ENCODE assay signal across 7 cellular contexts in the genomic region with DNA sequence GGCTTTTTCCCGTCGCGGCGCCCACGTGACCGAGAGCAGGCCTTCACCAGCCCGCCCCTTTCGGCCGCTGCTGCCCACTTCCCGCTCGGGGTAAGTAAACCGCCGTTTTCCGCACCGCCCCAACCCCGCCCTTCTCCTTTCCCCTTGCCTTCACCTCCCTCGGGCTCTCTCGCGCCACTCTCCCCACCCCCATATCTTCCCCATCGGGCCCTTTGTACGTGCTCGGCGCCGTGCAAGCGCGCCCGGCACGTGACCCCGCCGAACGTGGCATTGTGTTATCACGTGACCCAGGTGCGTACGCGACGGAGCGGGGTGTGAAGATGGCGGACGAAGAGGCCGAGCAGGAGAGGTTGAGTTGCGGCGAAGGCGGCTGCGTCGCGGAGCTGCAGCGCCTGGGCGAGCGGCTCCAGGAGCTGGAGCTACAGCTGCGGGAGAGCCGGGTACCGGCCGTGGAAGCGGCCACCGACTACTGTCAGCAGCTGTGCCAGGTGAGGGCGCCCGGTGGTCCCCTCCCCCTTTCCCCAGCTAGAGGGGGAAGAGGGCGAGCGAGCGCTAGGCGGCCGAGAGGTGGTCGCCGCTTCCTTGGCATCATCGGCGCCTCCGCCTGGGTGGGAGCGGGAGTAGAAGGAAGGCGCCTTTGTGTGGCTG. TPM values are rescaled to one million over a fixed set of nuclear protein-coding genes. Genes with fewer than 3 reads are reported as not detected.
DNase-seq lines count a peak whose midpoint lies in the region; ATAC-seq and TF ChIP-seq lines count a peak whose summit lies in the region.

A gene (plus strand): TSS at position 294 of the 648 bp plus-strand sequence. CDS start 27 bp downstream, at position 321.

- peak within 1 kb of the TSS; percentile 86 for H2AFZ ChIP-seq in hepatocyte

- in situ Hi-C loops in astrocyte of the cerebellum (cut with HindIII; ENCODE audit: low sequenced_read_pairs), result no loop called here

- H3K9me2 ChIP-seq in hepatocyte (replicated peaks; ENCODE audit: insufficient read depth), result no peaks in the 10 kb centered on the region

- H3K9me3 ChIP-seq in hepatocyte (ENCODE audit: low read depth), result no peaks in the 10 kb centered on the region

- 1% methylated on average over 50 of the region's 69 CpGs for WGBS in hepatocyte (ENCODE audit: low lambda C conversion rate, missing lambda C conversion rate)

- H3K4me3 ChIP-seq in astrocyte of the cerebellum (ENCODE audit: low read depth, low read length) (peak within 1 kb of the TSS; percentile 83), hepatocyte (peak within 1 kb of the TSS; percentile 62)

- H3K27me3 ChIP-seq in hepatocyte, result no peaks in the 10 kb centered on the region

- ATAC-seq in GM18502 (IDR thresholded peaks at IDR 0.05; ENCODE audit: poor library complexity, unreplicated experiment) (peak; percentile 80), HG02973 (IDR thresholded peaks at IDR 0.05; ENCODE audit: unreplicated experiment) (peak; percentile 74)

- H3K4me2 ChIP-seq in hepatocyte, result peak within 1 kb of the TSS; percentile 80

- H4K20me1 ChIP-seq in hepatocyte (ENCODE audit: insufficient read depth, poor library complexity, severe bottlenecking), result peaks cover 41% of the 10 kb centered on the region

- H3K4me1 ChIP-seq in hepatocyte (ENCODE audit: insufficient read depth), result peaks cover 22% of the 10 kb centered on the region

- H3K36me3 ChIP-seq in hepatocyte (replicated peaks; ENCODE audit: insufficient read depth, low read depth), result no peaks in the 10 kb centered on the region

- H3K79me2 ChIP-seq in hepatocyte, result peaks cover 66% of the 10 kb centered on the region

- no peak for TF ChIP-seq CTCF in astrocyte of the cerebellum (IDR thresholded peaks at IDR 0.05; ENCODE audit: low read depth, low read length, missing control alignments)
- no peak for TF ChIP-seq CTCF in hepatocyte (IDR thresholded peaks at IDR 0.05; ENCODE audit: poor library complexity)

- DNase-seq in NCI-H2029 (lab: John Stamatoyannopoulos, UW), result peak; percentile 98
- peak; percentile 87 for DNase-seq in T-helper 9 cell
- DNase-seq in astrocyte of the cerebellum (ENCODE audit: low read depth), result peak; percentile 94
- DNase-seq in hepatocyte (ENCODE audit: low spot score), result peak; percentile 98
- DNase-seq in retina, result peak; percentile 98

- H3K27ac ChIP-seq in hepatocyte, result peak within 1 kb of the TSS; percentile 93

RNA-seq across cellular contexts. Expression of the gene that starts here (rescaled TPM):
- 31.1 and 38.3 TPM in 2 replicates for total RNA-seq in hepatocyte
- 20.9 and 31.4 TPM in 2 replicates for polyA plus RNA-seq in hepatocyte

Comparison
In these comparisons a context has a peak if more than half of its experiments do, and no peak if none do; other contexts are left out.
1. Peak in every context shown above with its lines: DNase-seq, ATAC-seq, H3K4me3 ChIP-seq and H3K27ac ChIP-seq.